7 cellular contexts compared by ENCODE assay signal in the genomic region with DNA sequence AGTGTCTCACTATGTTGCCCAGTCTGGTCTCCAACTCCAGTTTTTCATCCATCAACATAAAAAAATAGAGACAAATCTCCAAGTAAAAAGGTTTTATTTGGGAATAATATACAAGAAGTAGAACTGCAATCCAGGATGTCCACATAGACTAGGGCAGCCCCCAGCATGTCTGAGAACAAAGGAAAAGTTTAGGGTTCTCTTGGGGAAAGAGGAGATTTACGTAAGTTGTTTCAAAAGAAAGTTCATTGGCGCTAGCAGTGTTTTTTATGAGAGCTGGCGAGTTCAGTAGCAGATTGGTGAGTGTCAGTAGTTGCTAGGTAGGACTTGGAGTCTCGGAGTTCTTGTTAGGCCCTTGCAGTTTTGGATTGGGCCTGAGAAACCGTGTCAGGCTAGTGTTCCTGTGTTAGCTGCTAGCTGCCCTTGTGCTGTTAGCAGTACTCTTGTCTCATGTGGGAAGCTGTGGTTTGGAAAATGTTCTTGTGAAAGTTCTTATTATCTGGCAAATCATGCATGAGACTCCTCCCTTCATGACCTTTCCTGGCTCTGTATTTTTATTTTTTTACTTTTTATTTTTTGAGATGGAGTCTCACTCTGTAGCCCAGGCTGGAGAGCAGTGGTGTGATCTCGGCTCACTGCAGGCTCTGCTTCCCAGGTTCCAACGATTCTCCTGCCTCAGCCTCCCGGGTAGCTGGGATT. TPM values are rescaled to one million over a fixed set of nuclear protein-coding genes. Genes with fewer than 3 reads are reported as not detected.
DNase-seq lines count a peak whose midpoint lies in the region; ATAC-seq and TF ChIP-seq lines count a peak whose summit lies in the region.

No MANE protein-coding gene starts in this region.

- H3K27ac ChIP-seq in brain microvascular endothelial cell, result no peak overlapping the region
- peak overlapping the region; percentile 47 for H3K27ac ChIP-seq in vagina

- H3K36me3 ChIP-seq in brain microvascular endothelial cell (replicated peaks) (no peaks in the 10 kb centered on the region), vagina (no peaks in the 10 kb centered on the region)

- in situ Hi-C loops in GM13976 (cut with MboI; ENCODE audit: low sequenced_read_pairs, unreplicated experiment), result no loop called here
- in situ Hi-C loops in KBM-7 (cut with MboI; ENCODE audit: low pct_unique_long_range_greater_than_20kb, low sequenced_read_pairs), result no loop called here
- in situ Hi-C loops in brain microvascular endothelial cell (cut with HindIII; ENCODE audit: low pct_ligation_motif_present, low sequenced_read_pairs), result no loop called here

- H3K27me3 ChIP-seq in brain microvascular endothelial cell (replicated peaks) (no peaks in the 10 kb centered on the region), vagina (no peaks in the 10 kb centered on the region)

- H3K9me3 ChIP-seq in vagina, result no peaks in the 10 kb centered on the region

- ATAC-seq in GM21737 (IDR thresholded peaks at IDR 0.05; ENCODE audit: unreplicated experiment), result peak; percentile 97

- peak; percentile 85 for DNase-seq in GM13976 (ENCODE audit: low spot score)
- peak; percentile 42 for DNase-seq in KBM-7
- DNase-seq in brain microvascular endothelial cell, result peak; percentile 25
- DNase-seq in left kidney (ENCODE audit: low read depth, low spot score), result peak; percentile 61
- peak in 1 of 2 donors; percentile 93 for DNase-seq in vagina (ENCODE audit: extremely low spot score in 2 of 2)
- DNase-seq in DMS79 treated with DMSO at 0.1 percent for 48 hours (lab: John Stamatoyannopoulos, UW), result no peak

- H3K4me3 ChIP-seq in brain microvascular endothelial cell (ENCODE audit: low read depth, low read length) (no peak overlapping the region), vagina (no peak overlapping the region)

- no peaks in the 10 kb centered on the region for H3K4me1 ChIP-seq in vagina

- intact Hi-C loops in vagina (cut with DNase I), result no loop called here

- TF ChIP-seq CTCF in GM13976 (IDR thresholded peaks at IDR 0.05; ENCODE audit: borderline replicate concordance, control extremely low read depth, extremely low read depth, insufficient read depth, missing control alignments), result no peak
- no peak for TF ChIP-seq CTCF in brain microvascular endothelial cell (IDR thresholded peaks at IDR 0.05; ENCODE audit: low read depth, low read length, missing control alignments)
- no peak for TF ChIP-seq CTCF in vagina (IDR thresholded peaks at IDR 0.05)

- no peak for TF ChIP-seq POLR2A in vagina (IDR thresholded peaks at IDR 0.05)

RNA-seq across cellular contexts. Expression of a gene that starts 24.7 kb away (rescaled TPM):
- not detected for total RNA-seq in vagina

RNA-seq across cellular contexts. Expression of a gene that starts 24.8 kb away (rescaled TPM):
- total RNA-seq in vagina, result 2.5 TPM

RNA-seq across cellular contexts. Expression of a gene that starts 49.7 kb away (rescaled TPM):
- total RNA-seq in vagina, result not detected

RNA-seq across cellular contexts. Expression of a gene that starts 56.7 kb away (rescaled TPM):
- 5.9 TPM for total RNA-seq in vagina
